15 cellular contexts compared by ENCODE assay signal in the genomic region with DNA sequence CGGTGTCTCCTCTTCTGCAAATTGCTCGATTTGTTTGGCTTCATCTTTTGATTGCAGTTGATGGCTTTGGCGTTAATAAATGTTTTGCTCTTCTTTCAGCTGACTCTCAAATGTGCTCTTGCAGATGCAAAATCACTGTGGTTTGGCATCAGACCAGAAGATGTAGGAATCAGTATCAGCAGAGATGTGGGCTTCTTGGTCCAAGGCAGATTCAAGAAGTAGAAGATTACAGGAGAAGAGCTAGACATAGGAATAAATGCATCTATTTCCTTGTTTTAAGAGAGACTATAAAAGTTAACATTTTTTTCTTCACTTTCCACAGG. TPM values are rescaled to one million over a fixed set of nuclear protein-coding genes. Genes with fewer than 3 reads are reported as not detected.
DNase-seq lines count a peak whose midpoint lies in the region; ATAC-seq and TF ChIP-seq lines count a peak whose summit lies in the region.
"Had no signal": no experiment of that assay in that cellular context is flagged by ENCODE, and none has a peak within 500 bp of the region (broad histone marks: within the 10 kb centered on the region; RNA-seq: fewer than 3 reads in every experiment).

No MANE protein-coding gene starts in this region.

- intact Hi-C loops in sigmoid colon (cut with DNase I) (loop anchor here (2.0 to 10.0 kb wide), 3 partner anchors 54 to 104 kb away; a partner anchor contains a TSS), left colon (cut with DNase I, micrococcal nuclease) (no loop called here)

- no peak for TF ChIP-seq POLR2A in sigmoid colon (IDR thresholded peaks at IDR 0.05)

- H3K27ac ChIP-seq in sigmoid colon: peak overlapping the region; percentile 55 to 77 (median 65)
- H3K27ac ChIP-seq: right lobe of liver had no signal

- H3K27me3 ChIP-seq in sigmoid colon: no peaks in the 10 kb centered on the region
- H3K27me3 ChIP-seq: right lobe of liver had no signal

- no peak for TF ChIP-seq EP300 in sigmoid colon (IDR thresholded peaks at IDR 0.05)

- DNase-seq in EL (peak; percentile 62), NOMO-1 treated with dmso at 0.1 percent for 144 hours (lab: John Stamatoyannopoulos, UW; ENCODE audit: unreplicated experiment) (peak; percentile 15), choroid plexus epithelial cell (ENCODE audit: low read depth) (peak; percentile 95), sigmoid colon (no peak), left colon (no peak)
- no peak for DNase-seq in stimulated activated CD4-positive, alpha-beta T cell treated with anti-CD3 and anti-CD28 coated beads, Interleukin-15, amount 100 ng/mL, for 24 hours
- DNase-seq: activated CD4-positive, alpha-beta T cell treated with anti-CD3 and anti-CD28 coated beads, Interleukin-2, amount 10 ng/mL, durations not matched to agents 24 days and 14 days; HCEC 1CT; naive B cell; NCI-H1694; right lobe of liver; substantia nigra; T-helper 1 cell had no signal

- H3K9me3 ChIP-seq in sigmoid colon: no peaks in the 10 kb centered on the region
- H3K9me3 ChIP-seq: right lobe of liver had no signal

- peaks cover 0 to 46% (median 35%) of the 10 kb centered on the region in 4 donors for H3K4me1 ChIP-seq in sigmoid colon

- H3K4me3 ChIP-seq in choroid plexus epithelial cell (ENCODE audit: low read depth, low read length): no peak overlapping the region
- no peak overlapping the region for H3K4me3 ChIP-seq in sigmoid colon
- H3K4me3 ChIP-seq: right lobe of liver had no signal

- no peak for TF ChIP-seq CTCF in choroid plexus epithelial cell (conservative IDR thresholded peaks at IDR 0.05; ENCODE audit: low read depth, low read length)
- no peak for TF ChIP-seq CTCF in sigmoid colon (IDR thresholded peaks at IDR 0.05)

- WGBS in sigmoid colon, 2 donors: 46 to 72% methylated on average over 3 of the region's 3 CpGs

- no peaks in the 10 kb centered on the region for H3K36me3 ChIP-seq in sigmoid colon
- H3K36me3 ChIP-seq: right lobe of liver had no signal

- ATAC-seq in GM18502 (IDR thresholded peaks at IDR 0.05; ENCODE audit: poor library complexity, unreplicated experiment): no peak
- ATAC-seq in left colon: no peak
- ATAC-seq: esophagus mucosa had no signal

RNA-seq across cellular contexts. Expression of a gene that starts 59.8 kb away (rescaled TPM):
- 10 to 100 TPM; 47.1 to 89.6 (median 85.0) TPM for total RNA-seq in sigmoid colon
- polyA plus RNA-seq in sigmoid colon: 10 to 100 TPM in 2 of 3 donors, 1 to 10 TPM in 1; 8.4 to 16.6 (median 10.1) TPM
- total RNA-seq in left colon: 10 to 100 TPM; 38.5 to 63.8 TPM

Comparison
In these comparisons a context has a peak if more than half of its experiments do, and no peak if none do; other contexts are left out.
1. DNase-seq: peak in EL (single experiment), NOMO-1 treated with dmso at 0.1 percent for 144 hours (single experiment) and choroid plexus epithelial cell (single experiment); none in sigmoid colon (single experiment), stimulated activated CD4-positive, alpha-beta T cell treated with anti-CD3 and anti-CD28 coated beads, Interleukin-15, amount 100 ng/mL, for 24 hours (single experiment) and left colon (0 of 2).